In genomic region chr2:145740302-145740701, GRCh38 we compare ENCODE assay signal across 1 cellular context.
TF ChIP-seq lines count a peak whose summit lies in the region.

No MANE protein-coding gene starts in this region.

TF ChIP-seq in IMR-90, 13 proteins besides CTCF, POLR2A, EP300 and RAD21:
- TF ChIP-seq MAZ (IDR thresholded peaks at IDR 0.05; ENCODE audit: borderline replicate concordance, low read depth, low read length) (no peak), NFE2L2 (IDR thresholded peaks at IDR 0.05; ENCODE audit: low read depth, low read length) (peak; percentile 3; the same call in 1 of the 2 replicates), FOS (IDR thresholded peaks at IDR 0.05; ENCODE audit: low read depth, low read length) (no peak), ELK1 (IDR thresholded peaks at IDR 0.05; ENCODE audit: borderline replicate concordance, low read depth, low read length) (no peak), USF2 (IDR thresholded peaks at IDR 0.05; ENCODE audit: low read depth, low read length) (no peak), MXI1 (IDR thresholded peaks at IDR 0.05; ENCODE audit: borderline replicate concordance, low read depth, low read length) (no peak)
